15 cellular contexts compared by ENCODE assay signal in the genomic region with DNA sequence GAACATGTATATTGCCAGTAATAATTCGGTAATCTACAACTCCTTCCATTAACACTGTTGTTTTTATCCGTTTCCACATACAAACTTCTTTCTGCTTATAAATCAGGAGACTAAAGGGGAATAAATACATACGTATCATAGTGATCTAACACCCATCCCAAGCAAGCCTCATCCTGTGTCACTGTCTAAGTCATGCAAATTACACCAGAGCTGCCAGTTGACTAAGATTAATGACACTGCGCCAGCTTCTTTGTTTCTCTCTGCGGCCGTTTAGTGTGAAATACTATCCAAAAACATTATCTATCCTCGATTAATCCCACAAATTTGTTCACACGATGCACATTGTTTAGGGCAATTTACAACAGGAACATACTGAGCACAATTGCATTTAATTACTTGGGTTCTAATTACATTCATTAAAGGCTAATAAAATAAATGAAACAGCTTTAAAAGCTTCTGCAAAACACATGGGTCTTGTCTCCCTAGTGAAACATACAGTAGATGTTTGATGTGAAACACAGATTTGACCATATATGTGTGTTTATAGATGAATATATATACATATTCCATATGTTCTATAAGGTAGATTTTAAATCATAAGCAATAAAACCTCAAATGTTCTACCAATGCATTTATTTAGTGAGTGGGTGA. TPM values are rescaled to one million over a fixed set of nuclear protein-coding genes. Genes with fewer than 3 reads are reported as not detected.
DNase-seq lines count a peak whose midpoint lies in the region; ATAC-seq and TF ChIP-seq lines count a peak whose summit lies in the region.
"Had no signal": no experiment of that assay in that cellular context is flagged by ENCODE, and none has a peak within 500 bp of the region (broad histone marks: within the 10 kb centered on the region; RNA-seq: fewer than 3 reads in every experiment).

No MANE protein-coding gene starts in this region.

- WGBS in right lobe of liver (ENCODE audit: insufficient coverage, low coverage, low lambda C conversion rate, missing lambda C conversion rate), result 55% methylated on average over 8 of the region's 8 CpGs

- POLR2A ChIA-PET in HEK293 (lab: Yijun Ruan, JAX), result no interaction called here
- POLR2A ChIA-PET in WTC11 (lab: Charles Lee), result no interaction called here

- TF ChIP-seq POLR2A in right lobe of liver (IDR thresholded peaks at IDR 0.05), result no peak

- H3K4me3 Mint-ChIP-seq in WTC11, result no peak overlapping the region
- peak overlapping the region; percentile 58 for H3K4me3 Mint-ChIP-seq in nephron progenitor cell
- H3K4me3 Mint-ChIP-seq: activated CD8-positive, alpha-beta T cell treated with anti-CD3 and anti-CD28 coated beads, Interleukin-2, amount 10 ng/mL, durations not matched to agents 7 days and 5 days; activated T-helper 17 cell treated with anti-CD3 and anti-CD28 coated beads, Interleukin-2, amount 50 U/mL, for 72 hours; natural killer cell had no signal

- DNase-seq in NCI-H1694 treated with DMSO at 0.1 percent for 48 hours (lab: John Stamatoyannopoulos, UW) (peak; percentile 71), WTC11 (ENCODE audit: low spot score) (no peak), nephron progenitor cell (peak; percentile 33), right lobe of liver (no peak), NCI-H2107 (lab: John Stamatoyannopoulos, UW) (no peak)
- DNase-seq: activated CD8-positive, alpha-beta T cell treated with anti-CD3 and anti-CD28 coated beads, Interleukin-2, amount 10 ng/mL, durations not matched to agents 7 days and 5 days; cortex of kidney; MG63; natural killer cell; retina; stimulated activated CD4-positive, alpha-beta T cell treated with anti-CD3 and anti-CD28 coated beads, Interleukin-1b, Interleukin-23, amount 100 ng/mL, for 48 hours had no signal

- intact Hi-C loops in right lobe of liver (cut with DNase I), result no loop called here

- H3K36me3 Mint-ChIP-seq in WTC11, result no peaks in the 10 kb centered on the region
- H3K36me3 Mint-ChIP-seq in nephron progenitor cell (ENCODE audit: low read depth), result no peaks in the 10 kb centered on the region
- H3K36me3 Mint-ChIP-seq: natural killer cell had no signal

- H3K4me3 ChIP-seq in HEK293 (ENCODE audit: low read depth, low read length) (no peak overlapping the region), right lobe of liver (no peak overlapping the region)
- H3K4me3 ChIP-seq: MG63 had no signal

- H3K27ac Mint-ChIP-seq in WTC11 (no peak overlapping the region), nephron progenitor cell (no peak overlapping the region)
- H3K27ac Mint-ChIP-seq: activated CD8-positive, alpha-beta T cell treated with anti-CD3 and anti-CD28 coated beads, Interleukin-2, amount 10 ng/mL, durations not matched to agents 7 days and 5 days; activated T-helper 17 cell treated with anti-CD3 and anti-CD28 coated beads, Interleukin-2, amount 50 U/mL, for 72 hours; natural killer cell had no signal

- H3K9me3 ChIP-seq in HEK293 (ENCODE audit: control insufficient read depth, insufficient read depth, low read depth, low read length), result no peaks in the 10 kb centered on the region
- H3K9me3 ChIP-seq in right lobe of liver, result no peaks in the 10 kb centered on the region
- H3K9me3 ChIP-seq: MG63 had no signal

- no peaks in the 10 kb centered on the region for H3K36me3 ChIP-seq in HEK293 (ENCODE audit: control insufficient read depth in 2 of 2, insufficient read depth in 1 of 2, low read length in 2 of 2)
- no peaks in the 10 kb centered on the region for H3K36me3 ChIP-seq in right lobe of liver
- H3K36me3 ChIP-seq: MG63 had no signal

- CTCF ChIA-PET in HEK293 (lab: Yijun Ruan, JAX) (no interaction called here), WTC11 (lab: Charles Lee) (no interaction called here)

- H3K4me1 Mint-ChIP-seq in WTC11 (peaks cover 34% of the 10 kb centered on the region), nephron progenitor cell (peaks cover 43% of the 10 kb centered on the region)
- H3K4me1 Mint-ChIP-seq: activated T-helper 17 cell treated with anti-CD3 and anti-CD28 coated beads, Interleukin-2, amount 50 U/mL, for 72 hours; natural killer cell had no signal

- H3K27ac ChIP-seq in HEK293 (ENCODE audit: extremely low read depth, low read depth, low read length) (no peak overlapping the region), right lobe of liver (no peak overlapping the region)
- H3K27ac ChIP-seq: C4-2B had no signal

- no peaks in the 10 kb centered on the region for H3K27me3 ChIP-seq in right lobe of liver
- H3K27me3 ChIP-seq: MG63 had no signal

- peaks cover 7% of the 10 kb centered on the region for H3K4me1 ChIP-seq in HEK293 (ENCODE audit: control insufficient read depth, insufficient read depth, low read length)
- no peaks in the 10 kb centered on the region for H3K4me1 ChIP-seq in right lobe of liver

- H3K27me3 Mint-ChIP-seq in WTC11 (ENCODE audit: low read depth), result no peaks in the 10 kb centered on the region
- H3K27me3 Mint-ChIP-seq in nephron progenitor cell (ENCODE audit: low read depth, poor library complexity), result no peaks in the 10 kb centered on the region

- H3K9me3 Mint-ChIP-seq in WTC11, result peaks cover 9% of the 10 kb centered on the region; the same call in 1 of the 2 replicates
- H3K9me3 Mint-ChIP-seq in nephron progenitor cell, result no peaks in the 10 kb centered on the region
- H3K9me3 Mint-ChIP-seq: activated T-helper 17 cell treated with anti-CD3 and anti-CD28 coated beads, Interleukin-2, amount 50 U/mL, for 72 hours had no signal

- TF ChIP-seq CTCF in HEK293 (tag by site-specific recombination; IDR thresholded peaks at IDR 0.05) (no peak), WTC11 (IDR thresholded peaks at IDR 0.05) (no peak), nephron progenitor cell (IDR thresholded peaks at IDR 0.05) (no peak), right lobe of liver (IDR thresholded peaks at IDR 0.05) (no peak)

- ATAC-seq in WTC11 (peak; percentile 58), right lobe of liver (no peak), GM18858 (IDR thresholded peaks at IDR 0.05; ENCODE audit: unreplicated experiment) (no peak)
- ATAC-seq: activated CD8-positive, alpha-beta T cell treated with anti-CD3 and anti-CD28 coated beads, Interleukin-2, amount 10 ng/mL, durations not matched to agents 7 days and 5 days; activated T-helper 17 cell treated with anti-CD3 and anti-CD28 coated beads, Interleukin-2, amount 50 U/mL, for 72 hours; natural killer cell had no signal

TF ChIP-seq in HEK293, 187 proteins besides CTCF, POLR2A, EP300 and RAD21:
- TF ChIP-seq ZNF785 (tag by site-specific recombination; IDR thresholded peaks at IDR 0.05), result no peak
- 0 out of 2 replicates have a peak, but pooled peaks have one; percentile 18 for TF ChIP-seq ZEB2 (tag by site-specific recombination; IDR thresholded peaks at IDR 0.05)

TF ChIP-seq in WTC11, 78 proteins besides CTCF, POLR2A, EP300 and RAD21:
- no peak for TF ChIP-seq NFATC4 (CRISPR knock-in tag; IDR thresholded peaks at IDR 0.05)
- no peak for TF ChIP-seq GRHL2 (CRISPR knock-in tag; IDR thresholded peaks at IDR 0.05; ENCODE audit: insufficient replicate concordance, severe bottlenecking)
- no peak for TF ChIP-seq MAX (CRISPR knock-in tag; IDR thresholded peaks at IDR 0.05)
- TF ChIP-seq ZNF232 (CRISPR knock-in tag; IDR thresholded peaks at IDR 0.05), result no peak
- no peak for TF ChIP-seq FOXP1 (CRISPR knock-in tag; IDR thresholded peaks at IDR 0.05; ENCODE audit: borderline replicate concordance)
- TF ChIP-seq, protein P1, sequence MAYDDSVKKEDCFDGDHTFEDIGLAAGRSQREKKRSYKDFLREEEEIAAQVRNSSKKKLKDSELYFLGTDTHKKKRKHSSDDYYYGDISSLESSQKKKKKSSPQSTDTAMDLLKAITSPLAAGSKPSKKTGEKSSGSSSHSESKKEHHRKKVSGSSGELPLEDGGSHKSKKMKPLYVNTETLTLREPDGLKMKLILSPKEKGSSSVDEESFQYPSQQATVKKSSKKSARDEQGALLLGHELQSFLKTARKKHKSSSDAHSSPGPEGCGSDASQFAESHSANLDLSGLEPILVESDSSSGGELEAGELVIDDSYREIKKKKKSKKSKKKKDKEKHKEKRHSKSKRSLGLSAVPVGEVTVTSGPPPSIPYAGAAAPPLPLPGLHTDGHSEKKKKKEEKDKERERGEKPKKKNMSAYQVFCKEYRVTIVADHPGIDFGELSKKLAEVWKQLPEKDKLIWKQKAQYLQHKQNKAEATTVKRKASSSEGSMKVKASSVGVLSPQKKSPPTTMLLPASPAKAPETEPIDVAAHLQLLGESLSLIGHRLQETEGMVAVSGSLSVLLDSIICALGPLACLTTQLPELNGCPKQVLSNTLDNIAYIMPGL (CRISPR knock-in tag; IDR thresholded peaks at IDR 0.05), result no peak
- TF ChIP-seq SMAD4 (CRISPR knock-in tag; IDR thresholded peaks at IDR 0.05), result no peak
- no peak for TF ChIP-seq ZNF416 (CRISPR knock-in tag; IDR thresholded peaks at IDR 0.05)
- TF ChIP-seq ZNF121 (CRISPR knock-in tag; IDR thresholded peaks at IDR 0.05), result no peak

RNA-seq across cellular contexts. Expression of gene CDIN1, which starts 51.8 kb away (rescaled TPM):
- total RNA-seq in WTC11 (2021) (13.1 to 19.9 TPM (median 13.9 TPM) in 3 replicates), right lobe of liver (1 to 10 TPM; 3.7 to 9.8 (median 5.8) TPM)

Comparison
In these comparisons a context has a peak if more than half of its experiments do, and no peak if none do; other contexts are left out.
1. DNase-seq: peak in NCI-H1694 treated with DMSO at 0.1 percent for 48 hours (single experiment) and nephron progenitor cell (single experiment); none in WTC11 (single experiment), right lobe of liver (0 of 3) and NCI-H2107 (single experiment).